Comparison of ENCODE assay signal across 29 cellular contexts in genomic region chr21:41792711-41793110, GRCh38. TPM values are rescaled to one million over a fixed set of nuclear protein-coding genes. Genes with fewer than 3 reads are reported as not detected.
DNase-seq lines count a peak whose midpoint lies in the region; ATAC-seq, FAIRE-seq and TF ChIP-seq lines count a peak whose summit lies in the region.
"Had no signal": no experiment of that assay in that cellular context is flagged by ENCODE, and none has a peak within 500 bp of the region (broad histone marks: within the 10 kb centered on the region; RNA-seq: fewer than 3 reads in every experiment).

No MANE protein-coding gene starts in this region.

- H4K8ac ChIP-seq in IMR-90 (ENCODE audit: low read depth in 2 of 2, low read length in 2 of 2) (no peak overlapping the region), H1 (ENCODE audit: extremely low read depth, insufficient read depth, low read length) (no peak overlapping the region)

- H3K4me1 ChIP-seq in A549 (no peaks in the 10 kb centered on the region), IMR-90 (ENCODE audit: control insufficient read depth, insufficient read depth, low read length) (no peaks in the 10 kb centered on the region), H1 (replicated peaks in 1 of 4; ENCODE audit: control insufficient read depth in 3 of 4, insufficient read depth in 4 of 4, low read length in 3 of 4) (peaks cover 0 to 3% (median 1%) of the 10 kb centered on the region in 4 experiments; a peak in 2 of 7 replicates)
- H3K4me1 ChIP-seq: BE2C, BLaER1 had no signal

- H3K23ac ChIP-seq in IMR-90 (ENCODE audit: low read depth, low read length) (no peak overlapping the region), H1 (ENCODE audit: insufficient read length) (no peak overlapping the region)

- FAIRE-seq in A549 (lab: Jason Lieb, UNC) (no peak), H1 (lab: Jason Lieb, UNC) (no peak)
- FAIRE-seq: GM12878, GM12892, GM19239 had no signal

- H3K9ac ChIP-seq in IMR-90 (ENCODE audit: low read depth, low read length), result no peak overlapping the region
- no peak overlapping the region for H3K9ac ChIP-seq in H1 (replicated peaks in 1 of 4; ENCODE audit: extremely low read depth in 1 of 4, low read depth in 3 of 4, low read length in 3 of 4)
- H3K9ac ChIP-seq: BLaER1 had no signal

- in situ Hi-C loops in IMR-90 (cut with MboI; ENCODE audit: low sequenced_read_pairs), result loop anchor here (25.0 kb wide), 1 partner anchor 505 kb away; no protein-coding TSS in a partner anchor

- TF ChIP-seq POLR2A in A549 (IDR thresholded peaks at IDR 0.05; ENCODE audit: low read length) (no peak), IMR-90 (IDR thresholded peaks at IDR 0.05; ENCODE audit: low read depth, low read length) (no peak), H1 (IDR thresholded peaks at IDR 0.05; ENCODE audit: control extremely low read depth in 1 of 2, low read depth in 2 of 2, low read length in 2 of 2) (no peak)

- H2BK5ac ChIP-seq in IMR-90 (ENCODE audit: low read depth, low read length, poor library complexity, severe bottlenecking) (no peak overlapping the region), H1 (ENCODE audit: low read depth, low read length) (no peak overlapping the region)

- H3K4me2 ChIP-seq in A549, result no peak overlapping the region
- no peak overlapping the region for H3K4me2 ChIP-seq in IMR-90 (ENCODE audit: low read depth, low read length)
- H3K4me2 ChIP-seq in H1 (ENCODE audit: insufficient read depth in 1 of 2, low read depth in 2 of 2, low read length in 2 of 2), result no peak overlapping the region
- H3K4me2 ChIP-seq: BLaER1 had no signal

- peaks cover 1% of the 10 kb centered on the region; the same call in 1 of the 2 replicates for H3K36me3 ChIP-seq in IMR-90 (ENCODE audit: control insufficient read depth, insufficient read depth, low read length)
- H3K36me3 ChIP-seq in H1 (ENCODE audit: control insufficient read depth in 2 of 4, insufficient read depth in 4 of 4, low read length in 3 of 4), result no peaks in the 10 kb centered on the region
- H3K36me3 ChIP-seq: BE2C had no signal

- DNase-seq in activated naive CD8-positive, alpha-beta T cell treated with anti-CD3 and anti-CD28 coated beads for 36 hours, result no peak
- DNase-seq in A549 (ENCODE audit: low read depth in 1 of 2, low spot score in 1 of 2), result no peak
- no peak for DNase-seq in IMR-90
- DNase-seq in H1 (ENCODE audit: low read depth in 1 of 2, low spot score in 2 of 2), result no peak
- no peak for DNase-seq in SHP77 (lab: John Stamatoyannopoulos, UW)
- DNase-seq: ACHN; BE2C; C1 segment of cervical spinal cord; CD4-positive, alpha-beta memory T cell; CD4-positive, CD25-positive, alpha-beta regulatory T cell; CD8-positive, alpha-beta memory T cell; COR-L47; DMS 273 treated with DMSO at 0.1 percent for 48 hours; DMS153; DMS53; DMS79; DND-41; EL; GDM1 had no signal

- H3K23me2 ChIP-seq in H1 (ENCODE audit: low read depth, low read length), result peaks cover 1% of the 10 kb centered on the region; the same call in 1 of the 2 replicates

- TF ChIP-seq CTCF in A549 (IDR thresholded peaks at IDR 0.05) (no peak), IMR-90 (conservative IDR thresholded peaks at IDR 0.05; ENCODE audit: low read depth, low read length) (no peak), H1 (IDR thresholded peaks at IDR 0.05; ENCODE audit: control extremely low read depth in 1 of 3, insufficient read depth in 1 of 3, low read depth in 1 of 3, low read length in 3 of 3) (no peak)

- H4K20me1 ChIP-seq in IMR-90 (ENCODE audit: insufficient read depth, low read length) (no peaks in the 10 kb centered on the region), H1 (replicated peaks in 1 of 2; ENCODE audit: control insufficient read depth in 1 of 2, insufficient read depth in 2 of 2, low read length in 2 of 2) (no peaks in the 10 kb centered on the region)
- H4K20me1 ChIP-seq: BLaER1 had no signal

- no peak overlapping the region for H4K5ac ChIP-seq in IMR-90 (ENCODE audit: low read depth, low read length)
- no peak overlapping the region for H4K5ac ChIP-seq in H1 (ENCODE audit: insufficient read length, low read depth, low read length)

- H3K27ac ChIP-seq in A549 (no peak overlapping the region), IMR-90 (ENCODE audit: insufficient read depth, low read length) (no peak overlapping the region), H1 (ENCODE audit: low read depth, low read length) (no peak overlapping the region)
- H3K27ac ChIP-seq: 22Rv1, BLaER1 had no signal

- H2AK5ac ChIP-seq in IMR-90 (ENCODE audit: low read depth, low read length), result no peak overlapping the region
- no peak overlapping the region for H2AK5ac ChIP-seq in H1 (ENCODE audit: low read depth, low read length)

- no peak overlapping the region for H2BK20ac ChIP-seq in IMR-90 (ENCODE audit: low read depth, low read length)
- no peak overlapping the region for H2BK20ac ChIP-seq in H1 (ENCODE audit: low read length)

- WGBS in A549 (ENCODE audit: missing lambda C conversion rate), result 37% methylated on average over 3 of the region's 3 CpGs
- WGBS in IMR-90 (ENCODE audit: extremely low coverage in 2 of 2, insufficient read length in 1 of 2), 2 experiments, result no CpG with 5 or more reads among the region's 3 CpGs
- WGBS in H1 (ENCODE audit: extremely low coverage in 1 of 2, insufficient coverage in 1 of 2, insufficient read length in 1 of 2, insufficient replicate concordance in 2 of 2, low coverage in 1 of 2, low lambda C conversion rate in 2 of 2, missing lambda C conversion rate in 1 of 2), 2 experiments, result 92% methylated on average over 3 of the region's 3 CpGs; no CpG with 5 or more reads in 1 of the 2 experiments

- BruUV-seq in IMR-90 (replicated peaks; lab: Mats Ljungman, UMichigan), result no TSS peak

- no peaks in the 10 kb centered on the region for H3K79me2 ChIP-seq in H1 (ENCODE audit: control insufficient read depth in 1 of 2, insufficient read depth in 2 of 2, low read length in 2 of 2)

- H2BK120ac ChIP-seq in IMR-90 (ENCODE audit: low read depth, low read length), result no peak overlapping the region
- H2BK120ac ChIP-seq in H1 (replicated peaks; ENCODE audit: low read depth, low read length), result no peak overlapping the region

- H3K4me3 ChIP-seq in A549, result no peak overlapping the region
- H3K4me3 ChIP-seq in IMR-90 (ENCODE audit: insufficient read depth, low read depth, low read length), result no peak overlapping the region
- no peak overlapping the region for H3K4me3 ChIP-seq in H1 (ENCODE audit: extremely low read depth in 1 of 4, insufficient read depth in 2 of 4, low read depth in 3 of 4, low read length in 4 of 4)
- H3K4me3 ChIP-seq: BLaER1, GM12878 had no signal

- peaks cover 7% of the 10 kb centered on the region for H3K27me3 Mint-ChIP-seq in activated naive CD8-positive, alpha-beta T cell
- H3K27me3 Mint-ChIP-seq in activated naive CD8-positive, alpha-beta T cell treated with anti-CD3 and anti-CD28 coated beads for 36 hours, result peaks cover 38% of the 10 kb centered on the region

- CTCF ChIA-PET in A549 (lab: Yijun Ruan, JAX), result interaction anchor here (0.9 to 1.8 kb wide), 3 partner anchors 14 to 180 kb away, joined by 3 to 6 read pairs (median 3); no protein-coding TSS in a partner anchor
- CTCF ChIA-PET in IMR-90 (lab: Yijun Ruan, JAX), result interaction anchor here (0.7 kb wide), 1 partner anchor 9 kb away, joined by 4 read pairs; no protein-coding TSS in a partner anchor
- CTCF ChIA-PET in H1 (lab: Charles Lee; ENCODE audit: partially characterized antibody), result interaction anchor here (1.0 to 2.9 kb wide), 2 partner anchors 10 to 180 kb away, joined by 3 to 12 read pairs; no protein-coding TSS in a partner anchor

- H4K91ac ChIP-seq in IMR-90 (ENCODE audit: insufficient read depth, low read depth, low read length) (no peak overlapping the region), H1 (replicated peaks; ENCODE audit: insufficient read length, low read length) (no peak overlapping the region)

- H3K4me3 Mint-ChIP-seq in activated naive CD8-positive, alpha-beta T cell, result no peak overlapping the region
- H3K4me3 Mint-ChIP-seq in activated naive CD8-positive, alpha-beta T cell treated with anti-CD3 and anti-CD28 coated beads for 36 hours, result no peak overlapping the region
- H3K4me3 Mint-ChIP-seq: CD14-positive monocyte; CD4-positive, alpha-beta memory T cell; CD4-positive, CD25-positive, alpha-beta regulatory T cell; CD8-positive, alpha-beta memory T cell had no signal

- no peaks in the 10 kb centered on the region for H3K4me1 Mint-ChIP-seq in activated naive CD8-positive, alpha-beta T cell (ENCODE audit: low read depth)
- H3K4me1 Mint-ChIP-seq in activated naive CD8-positive, alpha-beta T cell treated with anti-CD3 and anti-CD28 coated beads for 36 hours, result no peaks in the 10 kb centered on the region
- H3K4me1 Mint-ChIP-seq: CD14-positive monocyte; CD4-positive, alpha-beta memory T cell; CD4-positive, CD25-positive, alpha-beta regulatory T cell; CD8-positive, alpha-beta memory T cell had no signal

- no peak overlapping the region for H2BK12ac ChIP-seq in H1 (ENCODE audit: low read depth, low read length)

- TF ChIP-seq RAD21 in A549 (conservative IDR thresholded peaks at IDR 0.05 in 1 of 2, IDR thresholded peaks at IDR 0.05 in 1 of 2) (no peak), IMR-90 (IDR thresholded peaks at IDR 0.05; ENCODE audit: low read length) (no peak), H1 (IDR thresholded peaks at IDR 0.05 in 1 of 2, conservative IDR thresholded peaks at IDR 0.05 in 1 of 2; ENCODE audit: low read depth in 2 of 2, low read length in 2 of 2) (no peak)

- no peak overlapping the region for H3K4ac ChIP-seq in IMR-90 (ENCODE audit: low read depth, low read length)
- no peak overlapping the region for H3K4ac ChIP-seq in H1 (replicated peaks; ENCODE audit: insufficient read length, low read depth, low read length)

- H2AK9ac ChIP-seq in IMR-90 (replicated peaks; ENCODE audit: low read depth, low read length, poor library complexity), result no peak overlapping the region

- H3K79me1 ChIP-seq in IMR-90 (ENCODE audit: low read depth in 1 of 2, low read length in 2 of 2), result no peaks in the 10 kb centered on the region
- H3K79me1 ChIP-seq in H1 (ENCODE audit: low read depth, low read length), result no peaks in the 10 kb centered on the region

- POLR2A ChIA-PET in A549 (lab: Yijun Ruan, JAX), result no interaction called here
- POLR2A ChIA-PET in IMR-90 (lab: Charles Lee; ENCODE audit: unreplicated experiment), result no interaction called here
- POLR2A ChIA-PET in H1 (lab: Charles Lee; ENCODE audit: partially characterized antibody), result interaction anchor here (0.5 kb wide), 1 partner anchor 13 kb away, joined by 3 read pairs; no protein-coding TSS in a partner anchor

- no peak overlapping the region for H3K56ac ChIP-seq in IMR-90 (ENCODE audit: extremely low read depth, insufficient read depth, low read length)
- no peak overlapping the region for H3K56ac ChIP-seq in H1 (replicated peaks; ENCODE audit: insufficient read length, low read depth, low read length)

- H2BK15ac ChIP-seq in IMR-90 (ENCODE audit: low read depth, low read length), result no peak overlapping the region
- no peak overlapping the region for H2BK15ac ChIP-seq in H1 (ENCODE audit: low read length)

- dilution Hi-C loops in IMR-90 (cut with HindIII; ENCODE audit: low sequenced_read_pairs, unreplicated experiment), result no loop called here

- peak overlapping the region; percentile 58 for H3K27ac Mint-ChIP-seq in activated naive CD8-positive, alpha-beta T cell
- no peak overlapping the region for H3K27ac Mint-ChIP-seq in activated naive CD8-positive, alpha-beta T cell treated with anti-CD3 and anti-CD28 coated beads for 36 hours
- H3K27ac Mint-ChIP-seq: CD4-positive, CD25-positive, alpha-beta regulatory T cell; CD8-positive, alpha-beta memory T cell had no signal

- no peak overlapping the region for H3K18ac ChIP-seq in IMR-90 (ENCODE audit: low read depth, low read length)
- no peak overlapping the region for H3K18ac ChIP-seq in H1 (ENCODE audit: extremely low read depth, low read length)

- H2AFZ ChIP-seq in IMR-90 (replicated peaks; ENCODE audit: low read length, poor library complexity) (no peak overlapping the region), H1 (ENCODE audit: low read length) (no peak overlapping the region)

- peaks cover 5% of the 10 kb centered on the region for H3K36me3 Mint-ChIP-seq in activated naive CD8-positive, alpha-beta T cell
- peaks cover 5% of the 10 kb centered on the region for H3K36me3 Mint-ChIP-seq in activated naive CD8-positive, alpha-beta T cell treated with anti-CD3 and anti-CD28 coated beads for 36 hours
- H3K36me3 Mint-ChIP-seq: CD4-positive, CD25-positive, alpha-beta regulatory T cell had no signal

- H3K9me1 ChIP-seq in IMR-90 (ENCODE audit: insufficient read depth, low read length), result no peaks in the 10 kb centered on the region; the same call in 1 of the 2 replicates

- H3K9me3 Mint-ChIP-seq in activated naive CD8-positive, alpha-beta T cell (ENCODE audit: low read depth), result peaks cover 3% of the 10 kb centered on the region
- H3K9me3 Mint-ChIP-seq in activated naive CD8-positive, alpha-beta T cell treated with anti-CD3 and anti-CD28 coated beads for 36 hours, result peaks cover 16% of the 10 kb centered on the region

- ATAC-seq in A549 (no peak), IMR-90 (ENCODE audit: low read depth) (no peak), HG03196 (IDR thresholded peaks at IDR 0.05; ENCODE audit: unreplicated experiment) (no peak)
- ATAC-seq: GM12878 had no signal

- H3K9me3 ChIP-seq in A549 (peaks cover 12% of the 10 kb centered on the region; the same call in 2 of the 3 replicates), IMR-90 (ENCODE audit: control insufficient read depth, insufficient read depth, low read length) (peaks cover 4% of the 10 kb centered on the region; the same call in 1 of the 2 replicates), H1 (ENCODE audit: insufficient read depth in 2 of 2, low read depth in 1 of 2, low read length in 1 of 2) (peaks cover 0 to 5% of the 10 kb centered on the region in 2 experiments; a peak in 2 of 4 replicates)
- H3K9me3 ChIP-seq: BE2C had no signal

- no peak overlapping the region for H3K14ac ChIP-seq in IMR-90 (replicated peaks; ENCODE audit: low read depth, low read length)
- no peak overlapping the region for H3K14ac ChIP-seq in H1 (ENCODE audit: insufficient read length)

- TF ChIP-seq EP300 in A549 (IDR thresholded peaks at IDR 0.05), result no peak
- no peak for TF ChIP-seq EP300 in H1 (IDR thresholded peaks at IDR 0.05; ENCODE audit: borderline replicate concordance in 1 of 2, low read depth in 2 of 2, low read length in 2 of 2)

- peaks cover 4% of the 10 kb centered on the region for H3K27me3 ChIP-seq in IMR-90 (ENCODE audit: control insufficient read depth, insufficient read depth, low read length)
- H3K27me3 ChIP-seq in H1 (replicated peaks in 1 of 4; ENCODE audit: control insufficient read depth in 3 of 4, extremely low read depth in 1 of 4, insufficient read depth in 3 of 4, low read length in 3 of 4), result no peaks in the 10 kb centered on the region
- H3K27me3 ChIP-seq: BE2C, BLaER1 had no signal

- intact Hi-C loops in IMR-90 (cut with micrococcal nuclease), result no loop called here

RNA-seq across cellular contexts. Expression of gene RIPK4, which starts 25.9 kb away (rescaled TPM):
- total RNA-seq in activated naive CD8-positive, alpha-beta T cell treated with anti-CD3 and anti-CD28 coated beads for 36 hours, result under 1 TPM; 0.62 to 0.76 TPM
- 3.0 and 3.3 TPM in 2 replicates for polyA plus RNA-seq in A549 (2011; rRNA removed)
- 5.8 and 8.1 TPM in 2 replicates for polyA plus RNA-seq in A549 (2012; cell fraction: cytosol; rRNA removed)
- 29.3 and 29.7 TPM in 2 replicates for polyA plus RNA-seq in A549 (2012; cell fraction: nucleus; rRNA removed)
- 5.1 to 6.4 TPM (median 5.7 TPM) in 3 replicates for polyA plus RNA-seq in A549 (2017; fragmentation: RNase III; extraction: RNeasy Plus Mini Kit Qiagen cat#74134 plus additional on column Dnase treatment)
- polyA minus RNA-seq in A549 (2011; rRNA and poly(A)+ RNA removed), result 5.0 and 8.3 TPM in 2 replicates
- total RNA-seq in IMR-90 (2012; rRNA removed), result under 0.01 TPM in 2 replicates
- polyA plus RNA-seq in IMR-90 (2012; rRNA removed), result 0.03 TPM in 1 of 2 replicates, not detected in the other
- polyA plus RNA-seq in IMR-90 (2012; cell fraction: cytosol; rRNA removed), result 0.02 TPM in 2 replicates
- polyA plus RNA-seq in IMR-90 (2012; cell fraction: nucleus; rRNA removed; ENCODE audit: low replicate concordance), result 0.16 TPM in 2 replicates
- total RNA-seq in H1 (2021; fragmentation: NEBNext Ultra II Directional; extraction: Animal tissue kit (Norgen Biotek cat#: 25700)), result 4.5 and 5.6 TPM in 2 replicates
- polyA plus RNA-seq in H1 (2011; rRNA removed), result 2.7 and 4.5 TPM in 2 replicates
- polyA plus RNA-seq in H1 (2011; cell fraction: cytosol; rRNA removed), result 2.8 TPM
- 4.9 TPM for polyA plus RNA-seq in H1 (2011; cell fraction: nucleus; rRNA removed)
- polyA plus RNA-seq in H1 (2012, experiment 1 of 2), result 2.6 to 5.4 TPM (median 5.1 TPM) in 4 replicates
- 4.1 TPM for polyA plus RNA-seq in H1 (2012, experiment 2 of 2)
- 1.8 TPM for polyA plus RNA-seq in H1 (2013, experiment 1 of 2)
- polyA plus RNA-seq in H1 (2013, experiment 2 of 2), result 1.7 TPM
- 2.7 and 3.5 TPM in 2 replicates for polyA minus RNA-seq in H1 (2011; rRNA and poly(A)+ RNA removed)
- polyA minus RNA-seq in H1 (2011; cell fraction: cytosol; rRNA and poly(A)+ RNA removed), result 3.4 TPM
- 3.7 TPM for polyA minus RNA-seq in H1 (2011; cell fraction: nucleus; rRNA and poly(A)+ RNA removed)
- total RNA-seq: G401 had no signal
- polyA plus RNA-seq: AG04450; CD8-positive, alpha-beta memory T cell; GM12878 had no signal
